Comparison of ENCODE assay signal across 8 cellular contexts in genomic region chr9:41354978-41355377, GRCh38.
A peak's percentile ranks its signal among the peaks of the same experiment; 100 is the strongest.
DNase-seq lines count a peak whose midpoint lies in the region; ATAC-seq and TF ChIP-seq lines count a peak whose summit lies in the region.
"Not testable (repeated sequence)": the region's sequence is repeated elsewhere in the genome, so short reads cannot be mapped to it uniquely, and the experiment has no call there.

No MANE protein-coding gene starts in this region.

- H3K79me2 ChIP-seq in Karpas-422 (ENCODE audit: low read length) = not testable (repeated sequence)

- not testable (repeated sequence) for TF ChIP-seq CTCF in activated B cell treated with CpG ODN at 0.5 μM for 24 hours (IDR thresholded peaks at IDR 0.05); esophagus squamous epithelium (IDR thresholded peaks at IDR 0.05); natural killer cell (IDR thresholded peaks at IDR 0.05)

- not testable (repeated sequence) for H3K27me3 ChIP-seq in CD4-positive, CD25-positive, alpha-beta regulatory T cell (ENCODE audit: control insufficient read depth, insufficient read depth, low read length); Karpas-422 (ENCODE audit: low read length); esophagus squamous epithelium

- not testable (repeated sequence) for H3K36me3 Mint-ChIP-seq in CD4-positive, CD25-positive, alpha-beta regulatory T cell; activated B cell treated with CpG ODN at 0.5 μM for 24 hours (ENCODE audit: low read depth); activated T-cell treated with anti-CD3 and anti-CD28 coated beads, Interleukin-2, amount 50 U/mL, for 24 hours (ENCODE audit: low read depth); activated naive CD8-positive, alpha-beta T cell treated with anti-CD3 and anti-CD28 coated beads, Interleukin-2, amount 10 ng/mL, durations not matched to agents 7 days and 5 days; natural killer cell

- H3K9ac ChIP-seq in Karpas-422 (ENCODE audit: low read length) = not testable (repeated sequence)

- H3K4me3 Mint-ChIP-seq in CD4-positive, CD25-positive, alpha-beta regulatory T cell = peak overlapping the region; percentile 54 to 90 (median 79)
- peak overlapping the region; percentile 80 for H3K4me3 Mint-ChIP-seq in activated B cell treated with CpG ODN at 0.5 μM for 24 hours
- H3K4me3 Mint-ChIP-seq in activated T-cell treated with anti-CD3 and anti-CD28 coated beads, Interleukin-2, amount 50 U/mL, for 24 hours = peak overlapping the region; percentile 63
- H3K4me3 Mint-ChIP-seq in activated naive CD8-positive, alpha-beta T cell treated with anti-CD3 and anti-CD28 coated beads, Interleukin-2, amount 10 ng/mL, durations not matched to agents 7 days and 5 days = peak overlapping the region; percentile 78
- peak overlapping the region; percentile 79 for H3K4me3 Mint-ChIP-seq in natural killer cell

- not testable (repeated sequence) for H3K9me3 ChIP-seq in CD4-positive, CD25-positive, alpha-beta regulatory T cell (ENCODE audit: control insufficient read depth in 2 of 2, low read length in 2 of 2); Karpas-422 (ENCODE audit: low read length); esophagus squamous epithelium

- not testable (repeated sequence) for H3K36me3 ChIP-seq in CD4-positive, CD25-positive, alpha-beta regulatory T cell (ENCODE audit: control insufficient read depth, insufficient read depth, low read length); Karpas-422 (ENCODE audit: insufficient read depth, low read length); esophagus squamous epithelium

- not testable (repeated sequence) for H2AFZ ChIP-seq in Karpas-422 (ENCODE audit: low read length)

- not testable (repeated sequence) for H3K9me2 ChIP-seq in Karpas-422 (replicated peaks; ENCODE audit: insufficient read depth, low read length)

- ATAC-seq in CD4-positive, CD25-positive, alpha-beta regulatory T cell (ENCODE audit: low read depth in 2 of 2); activated B cell treated with CpG ODN at 0.5 μM for 24 hours (ENCODE audit: low read depth); activated naive CD8-positive, alpha-beta T cell treated with anti-CD3 and anti-CD28 coated beads, Interleukin-2, amount 10 ng/mL, durations not matched to agents 7 days and 5 days (ENCODE audit: low read depth); natural killer cell; stimulated activated naive CD8-positive, alpha-beta T cell treated with anti-CD3 and anti-CD28 coated beads, Interleukin-15, Interleukin-2, amounts not matched to agents 100 U/mL and 50 U/mL, for 24 hours: not testable (repeated sequence)

- not testable (repeated sequence) for H3K4me1 ChIP-seq in CD4-positive, CD25-positive, alpha-beta regulatory T cell (ENCODE audit: control insufficient read depth, insufficient read depth, low read length, poor library complexity, severe bottlenecking); Karpas-422 (ENCODE audit: low read length)
- peaks cover 0 to 24% (median 0%) of the 10 kb centered on the region in 3 donors for H3K4me1 ChIP-seq in esophagus squamous epithelium

- not testable (repeated sequence) for H3K4me3 ChIP-seq in CD4-positive, CD25-positive, alpha-beta regulatory T cell (ENCODE audit: low read depth, low read length)
- 0 out of 2 replicates have a peak overlapping the region, but pooled peaks have one; percentile 40 for H3K4me3 ChIP-seq in Karpas-422 (ENCODE audit: low read length)
- peak overlapping the region; percentile 8 to 39 (median 34) for H3K4me3 ChIP-seq in esophagus squamous epithelium

- not testable (repeated sequence) for H3K9me3 Mint-ChIP-seq in CD4-positive, CD25-positive, alpha-beta regulatory T cell; activated B cell treated with CpG ODN at 0.5 μM for 24 hours; activated T-cell treated with anti-CD3 and anti-CD28 coated beads, Interleukin-2, amount 50 U/mL, for 24 hours; activated naive CD8-positive, alpha-beta T cell treated with anti-CD3 and anti-CD28 coated beads, Interleukin-2, amount 10 ng/mL, durations not matched to agents 7 days and 5 days; natural killer cell

- H3K27ac ChIP-seq in CD4-positive, CD25-positive, alpha-beta regulatory T cell (ENCODE audit: insufficient read depth, low read length, poor library complexity, severe bottlenecking) = peak overlapping the region; percentile 23
- peak overlapping the region; percentile 47 for H3K27ac ChIP-seq in Karpas-422 (ENCODE audit: low read length)
- H3K27ac ChIP-seq in esophagus squamous epithelium = peak overlapping the region in 3 of 4 donors; percentile 30 to 45 (median 40)

- H4K20me1 ChIP-seq in Karpas-422 (ENCODE audit: insufficient read depth, low read depth, low read length) = not testable (repeated sequence)

- POLR2A ChIA-PET in activated B cell treated with CpG ODN at 0.5 μM for 24 hours (lab: Charles Lee); activated naive CD8-positive, alpha-beta T cell treated with anti-CD3 and anti-CD28 coated beads, Interleukin-2, amount 10 ng/mL, durations not matched to agents 7 days and 5 days (lab: Charles Lee): not testable (repeated sequence)

- peak; percentile 5 to 53 (median 27) for DNase-seq in CD4-positive, CD25-positive, alpha-beta regulatory T cell
- DNase-seq in Karpas-422 = peak; percentile 56
- DNase-seq in activated B cell treated with CpG ODN at 0.5 μM for 24 hours = peak; percentile 51
- DNase-seq in activated T-cell treated with anti-CD3 and anti-CD28 coated beads, Interleukin-2, amount 50 U/mL, for 24 hours = peak; percentile 74
- peak; percentile 65 for DNase-seq in activated naive CD8-positive, alpha-beta T cell treated with anti-CD3 and anti-CD28 coated beads, Interleukin-2, amount 10 ng/mL, durations not matched to agents 7 days and 5 days
- DNase-seq in esophagus squamous epithelium (lab: John Stamatoyannopoulos, UW); natural killer cell: not testable (repeated sequence)
- peak; percentile 18 for DNase-seq in stimulated activated naive CD8-positive, alpha-beta T cell treated with anti-CD3 and anti-CD28 coated beads, Interleukin-15, Interleukin-2, amounts not matched to agents 100 U/mL and 50 U/mL, for 24 hours

- WGBS in esophagus squamous epithelium, 2 donors = no CpG with 5 or more reads among the region's 19 CpGs

- CTCF ChIA-PET in activated B cell treated with CpG ODN at 0.5 μM for 24 hours (lab: Charles Lee) = not testable (repeated sequence)

- intact Hi-C loops in activated B cell treated with CpG ODN at 0.5 μM for 24 hours (cut with micrococcal nuclease); esophagus squamous epithelium (cut with DNase I); natural killer cell (cut with micrococcal nuclease): not testable (repeated sequence)

- H3K27me3 Mint-ChIP-seq in CD4-positive, CD25-positive, alpha-beta regulatory T cell; activated B cell treated with CpG ODN at 0.5 μM for 24 hours; activated T-cell treated with anti-CD3 and anti-CD28 coated beads, Interleukin-2, amount 50 U/mL, for 24 hours; activated naive CD8-positive, alpha-beta T cell treated with anti-CD3 and anti-CD28 coated beads, Interleukin-2, amount 10 ng/mL, durations not matched to agents 7 days and 5 days; natural killer cell (ENCODE audit: low read depth in 2 of 2): not testable (repeated sequence)

- H3K4me2 ChIP-seq in Karpas-422 (ENCODE audit: low read depth, low read length, poor library complexity, severe bottlenecking) = peak overlapping the region; percentile 11

- peak overlapping the region in 2 of 3 donors; percentile 52 to 88 for H3K27ac Mint-ChIP-seq in CD4-positive, CD25-positive, alpha-beta regulatory T cell
- H3K27ac Mint-ChIP-seq in activated B cell treated with CpG ODN at 0.5 μM for 24 hours = peak overlapping the region; percentile 85
- peak overlapping the region; percentile 80 for H3K27ac Mint-ChIP-seq in activated T-cell treated with anti-CD3 and anti-CD28 coated beads, Interleukin-2, amount 50 U/mL, for 24 hours
- peak overlapping the region; percentile 85 for H3K27ac Mint-ChIP-seq in activated naive CD8-positive, alpha-beta T cell treated with anti-CD3 and anti-CD28 coated beads, Interleukin-2, amount 10 ng/mL, durations not matched to agents 7 days and 5 days
- H3K27ac Mint-ChIP-seq in natural killer cell = peak overlapping the region in 1 of 2 donors; percentile 70

- not testable (repeated sequence) for TF ChIP-seq POLR2A in esophagus squamous epithelium (IDR thresholded peaks at IDR 0.05)

- peaks cover 0 to 11% (median 0%) of the 10 kb centered on the region in 4 donors for H3K4me1 Mint-ChIP-seq in CD4-positive, CD25-positive, alpha-beta regulatory T cell
- H3K4me1 Mint-ChIP-seq in activated B cell treated with CpG ODN at 0.5 μM for 24 hours; activated T-cell treated with anti-CD3 and anti-CD28 coated beads, Interleukin-2, amount 50 U/mL, for 24 hours (ENCODE audit: low read depth); activated naive CD8-positive, alpha-beta T cell treated with anti-CD3 and anti-CD28 coated beads, Interleukin-2, amount 10 ng/mL, durations not matched to agents 7 days and 5 days: not testable (repeated sequence)
- peaks cover 6 to 16% of the 10 kb centered on the region in 2 donors for H3K4me1 Mint-ChIP-seq in natural killer cell
